Comparison of ENCODE assay signal across 1 cellular context in genomic region chr15:67120839-67121540, GRCh38.
TF ChIP-seq lines count a peak whose summit lies in the region.

No MANE protein-coding gene starts in this region.

TF ChIP-seq in HEK293, 187 proteins besides CTCF, POLR2A, EP300 and RAD21 (continued from another document and continues in another):
- TF ChIP-seq ZNF449 (tag by site-specific recombination; IDR thresholded peaks at IDR 0.05): peak; percentile 81
- no peak for TF ChIP-seq ZNF747 (tag by site-specific recombination; IDR thresholded peaks at IDR 0.05)
- TF ChIP-seq ZNF624 (tag by site-specific recombination; IDR thresholded peaks at IDR 0.05): no peak
- no peak for TF ChIP-seq INSM2 (tag by site-specific recombination; IDR thresholded peaks at IDR 0.05)
- TF ChIP-seq ZNF280C (tag by site-specific recombination; IDR thresholded peaks at IDR 0.05): no peak
- peak; percentile 51 for TF ChIP-seq ZFHX2 (tag by site-specific recombination; conservative IDR thresholded peaks at IDR 0.05)
- TF ChIP-seq PRDM10 (tag by site-specific recombination; IDR thresholded peaks at IDR 0.05): no peak
- TF ChIP-seq ZNF114 (tag by site-specific recombination; IDR thresholded peaks at IDR 0.05): no peak
- TF ChIP-seq ZBTB7A (tag by site-specific recombination; IDR thresholded peaks at IDR 0.05; ENCODE audit: low read depth): no peak
- no peak for TF ChIP-seq ZNF223 (tag by site-specific recombination; IDR thresholded peaks at IDR 0.05)
- no peak for TF ChIP-seq ZNF302 (tag by site-specific recombination; IDR thresholded peaks at IDR 0.05; ENCODE audit: low read depth)
- TF ChIP-seq ZBTB11 (tag by site-specific recombination; conservative IDR thresholded peaks at IDR 0.05; ENCODE audit: low read depth): no peak
- TF ChIP-seq ZNF148 (tag by site-specific recombination; IDR thresholded peaks at IDR 0.05; ENCODE audit: borderline replicate concordance): no peak
- TF ChIP-seq ZNF48 (tag by site-specific recombination; IDR thresholded peaks at IDR 0.05): no peak
- no peak for TF ChIP-seq GFI1B (tag by site-specific recombination; IDR thresholded peaks at IDR 0.05)
- no peak for TF ChIP-seq ZNF488 (tag by site-specific recombination; IDR thresholded peaks at IDR 0.05)
- TF ChIP-seq ZBTB1 (tag by site-specific recombination; IDR thresholded peaks at IDR 0.05): no peak
- TF ChIP-seq PRDM4 (tag by site-specific recombination; IDR thresholded peaks at IDR 0.05): no peak
- no peak for TF ChIP-seq ZNF792 (tag by site-specific recombination; IDR thresholded peaks at IDR 0.05)
- peak; percentile 45 for TF ChIP-seq GLIS2 (tag by site-specific recombination; IDR thresholded peaks at IDR 0.05)
- TF ChIP-seq ZIC2 (tag by site-specific recombination; IDR thresholded peaks at IDR 0.05): peak; percentile 65
- no peak for TF ChIP-seq ZNF514 (tag by site-specific recombination; IDR thresholded peaks at IDR 0.05)
- no peak for TF ChIP-seq RBAK (tag by site-specific recombination; IDR thresholded peaks at IDR 0.05)
- TF ChIP-seq ZNF266 (tag by site-specific recombination; IDR thresholded peaks at IDR 0.05; ENCODE audit: low read depth): no peak
- no peak for TF ChIP-seq BCL11B (tag by site-specific recombination; IDR thresholded peaks at IDR 0.05; ENCODE audit: low read depth)
- no peak for TF ChIP-seq ZNF544 (tag by site-specific recombination; IDR thresholded peaks at IDR 0.05)
- no peak for TF ChIP-seq ZNF626 (tag by site-specific recombination; IDR thresholded peaks at IDR 0.05)
- no peak for TF ChIP-seq ZNF366 (tag by site-specific recombination; conservative IDR thresholded peaks at IDR 0.05)
- 0 out of 2 replicates have a peak, but pooled peaks have one; percentile 23 for TF ChIP-seq ZBTB8A (tag by site-specific recombination; IDR thresholded peaks at IDR 0.05)
- TF ChIP-seq ZNF76 (tag by site-specific recombination; IDR thresholded peaks at IDR 0.05; ENCODE audit: borderline replicate concordance, low read depth): no peak
- no peak for TF ChIP-seq REST (tag by site-specific recombination; IDR thresholded peaks at IDR 0.05)
- no peak for TF ChIP-seq TCF7L2 (IDR thresholded peaks at IDR 0.05; ENCODE audit: borderline replicate concordance, low read depth, low read length)
- no peak for TF ChIP-seq ZNF146 (tag by site-specific recombination; IDR thresholded peaks at IDR 0.05)
